1 cellular context compared by ENCODE assay signal in the genomic region with DNA sequence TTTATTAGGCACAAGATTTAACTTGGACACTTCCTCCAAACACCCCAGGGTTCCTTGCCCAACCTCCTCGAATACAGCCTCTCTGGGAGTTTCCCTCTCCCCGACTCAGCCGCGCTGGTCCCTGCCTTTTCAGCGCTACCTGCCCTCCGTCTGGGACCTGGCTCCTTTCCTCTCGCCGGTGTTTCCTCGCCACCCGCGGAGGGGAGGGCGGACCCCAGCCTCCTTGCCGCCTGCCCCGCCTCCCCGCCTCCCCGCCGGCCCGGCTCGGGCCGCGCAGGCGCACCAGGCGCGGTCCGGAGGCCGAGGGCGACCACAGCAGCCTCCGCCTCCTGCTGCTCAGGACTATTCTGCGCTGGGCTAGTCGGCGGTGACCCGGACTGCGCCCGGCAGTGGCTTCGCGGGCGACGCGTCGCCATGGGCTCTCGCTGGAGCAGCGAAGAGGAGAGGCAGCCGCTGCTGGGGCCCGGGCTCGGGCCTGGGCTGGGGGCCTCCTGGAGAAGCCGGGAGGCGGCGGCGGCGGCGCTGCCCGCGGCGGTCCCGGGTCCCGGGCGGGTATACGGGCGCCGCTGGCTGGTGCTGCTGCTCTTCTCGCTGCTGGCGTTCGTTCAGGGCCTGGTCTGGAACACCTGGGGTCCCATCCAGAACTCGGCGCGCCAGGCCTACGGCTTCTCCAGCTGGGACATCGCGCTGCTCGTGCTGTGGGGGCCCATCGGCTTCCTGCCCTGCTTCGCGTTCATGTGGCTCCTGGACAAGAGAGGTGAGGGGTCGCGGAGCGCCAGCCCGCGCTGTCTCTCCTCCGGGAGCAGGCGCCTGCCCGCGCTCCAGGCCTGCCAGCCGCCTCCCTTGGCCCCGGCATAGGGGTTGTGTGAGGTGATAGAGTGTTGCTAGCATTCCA.
TF ChIP-seq lines count a peak whose summit lies in the region.

A gene with protein sequence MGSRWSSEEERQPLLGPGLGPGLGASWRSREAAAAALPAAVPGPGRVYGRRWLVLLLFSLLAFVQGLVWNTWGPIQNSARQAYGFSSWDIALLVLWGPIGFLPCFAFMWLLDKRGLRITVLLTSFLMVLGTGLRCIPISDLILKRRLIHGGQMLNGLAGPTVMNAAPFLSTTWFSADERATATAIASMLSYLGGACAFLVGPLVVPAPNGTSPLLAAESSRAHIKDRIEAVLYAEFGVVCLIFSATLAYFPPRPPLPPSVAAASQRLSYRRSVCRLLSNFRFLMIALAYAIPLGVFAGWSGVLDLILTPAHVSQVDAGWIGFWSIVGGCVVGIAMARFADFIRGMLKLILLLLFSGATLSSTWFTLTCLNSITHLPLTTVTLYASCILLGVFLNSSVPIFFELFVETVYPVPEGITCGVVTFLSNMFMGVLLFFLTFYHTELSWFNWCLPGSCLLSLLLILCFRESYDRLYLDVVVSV (plus strand): TSS at position 291 of the 895 bp plus-strand sequence. CDS start 124 bp downstream, at position 415.

TF ChIP-seq in GM12878, 131 proteins besides CTCF, POLR2A, EP300 and RAD21 (continues in another document):
- TF ChIP-seq, protein P1, sequence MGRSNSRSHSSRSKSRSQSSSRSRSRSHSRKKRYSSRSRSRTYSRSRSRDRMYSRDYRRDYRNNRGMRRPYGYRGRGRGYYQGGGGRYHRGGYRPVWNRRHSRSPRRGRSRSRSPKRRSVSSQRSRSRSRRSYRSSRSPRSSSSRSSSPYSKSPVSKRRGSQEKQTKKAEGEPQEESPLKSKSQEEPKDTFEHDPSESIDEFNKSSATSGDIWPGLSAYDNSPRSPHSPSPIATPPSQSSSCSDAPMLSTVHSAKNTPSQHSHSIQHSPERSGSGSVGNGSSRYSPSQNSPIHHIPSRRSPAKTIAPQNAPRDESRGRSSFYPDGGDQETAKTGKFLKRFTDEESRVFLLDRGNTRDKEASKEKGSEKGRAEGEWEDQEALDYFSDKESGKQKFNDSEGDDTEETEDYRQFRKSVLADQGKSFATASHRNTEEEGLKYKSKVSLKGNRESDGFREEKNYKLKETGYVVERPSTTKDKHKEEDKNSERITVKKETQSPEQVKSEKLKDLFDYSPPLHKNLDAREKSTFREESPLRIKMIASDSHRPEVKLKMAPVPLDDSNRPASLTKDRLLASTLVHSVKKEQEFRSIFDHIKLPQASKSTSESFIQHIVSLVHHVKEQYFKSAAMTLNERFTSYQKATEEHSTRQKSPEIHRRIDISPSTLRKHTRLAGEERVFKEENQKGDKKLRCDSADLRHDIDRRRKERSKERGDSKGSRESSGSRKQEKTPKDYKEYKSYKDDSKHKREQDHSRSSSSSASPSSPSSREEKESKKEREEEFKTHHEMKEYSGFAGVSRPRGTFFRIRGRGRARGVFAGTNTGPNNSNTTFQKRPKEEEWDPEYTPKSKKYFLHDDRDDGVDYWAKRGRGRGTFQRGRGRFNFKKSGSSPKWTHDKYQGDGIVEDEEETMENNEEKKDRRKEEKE (IDR thresholded peaks at IDR 0.05): no peak; the same call in 1 of the 2 replicates
- TF ChIP-seq POU2F2 (IDR thresholded peaks at IDR 0.05; ENCODE audit: borderline replicate concordance, low read depth, low read length): peak; percentile 32; the same call in 1 of the 3 replicates
- peak; percentile 53; the same call in 1 of the 2 replicates for TF ChIP-seq LARP7 (IDR thresholded peaks at IDR 0.05)
- no peak for TF ChIP-seq SUZ12 (IDR thresholded peaks at IDR 0.05; ENCODE audit: unreplicated experiment)
- TF ChIP-seq NBN (IDR thresholded peaks at IDR 0.05): 0 out of 2 replicates have a peak, but pooled peaks have one; percentile 24
- TF ChIP-seq SREBF2 (IDR thresholded peaks at IDR 0.05; ENCODE audit: low read length): no peak
- no peak for TF ChIP-seq NFIC (IDR thresholded peaks at IDR 0.05; ENCODE audit: low read depth, low read length)
- TF ChIP-seq ATF7 (IDR thresholded peaks at IDR 0.05; ENCODE audit: low read depth): 0 out of 2 replicates have a peak, but pooled peaks have one; percentile 7
- TF ChIP-seq SREBF1 (IDR thresholded peaks at IDR 0.05; ENCODE audit: low read length): no peak
- TF ChIP-seq, protein P2, sequence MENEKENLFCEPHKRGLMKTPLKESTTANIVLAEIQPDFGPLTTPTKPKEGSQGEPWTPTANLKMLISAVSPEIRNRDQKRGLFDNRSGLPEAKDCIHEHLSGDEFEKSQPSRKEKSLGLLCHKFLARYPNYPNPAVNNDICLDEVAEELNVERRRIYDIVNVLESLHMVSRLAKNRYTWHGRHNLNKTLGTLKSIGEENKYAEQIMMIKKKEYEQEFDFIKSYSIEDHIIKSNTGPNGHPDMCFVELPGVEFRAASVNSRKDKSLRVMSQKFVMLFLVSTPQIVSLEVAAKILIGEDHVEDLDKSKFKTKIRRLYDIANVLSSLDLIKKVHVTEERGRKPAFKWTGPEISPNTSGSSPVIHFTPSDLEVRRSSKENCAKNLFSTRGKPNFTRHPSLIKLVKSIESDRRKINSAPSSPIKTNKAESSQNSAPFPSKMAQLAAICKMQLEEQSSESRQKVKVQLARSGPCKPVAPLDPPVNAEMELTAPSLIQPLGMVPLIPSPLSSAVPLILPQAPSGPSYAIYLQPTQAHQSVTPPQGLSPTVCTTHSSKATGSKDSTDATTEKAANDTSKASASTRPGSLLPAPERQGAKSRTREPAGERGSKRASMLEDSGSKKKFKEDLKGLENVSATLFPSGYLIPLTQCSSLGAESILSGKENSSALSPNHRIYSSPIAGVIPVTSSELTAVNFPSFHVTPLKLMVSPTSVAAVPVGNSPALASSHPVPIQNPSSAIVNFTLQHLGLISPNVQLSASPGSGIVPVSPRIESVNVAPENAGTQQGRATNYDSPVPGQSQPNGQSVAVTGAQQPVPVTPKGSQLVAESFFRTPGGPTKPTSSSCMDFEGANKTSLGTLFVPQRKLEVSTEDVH (IDR thresholded peaks at IDR 0.05; ENCODE audit: low read depth, partially characterized antibody): no peak
- TF ChIP-seq MYC (IDR thresholded peaks at IDR 0.05; ENCODE audit: insufficient read depth, insufficient read length, insufficient replicate concordance, low read length, severe bottlenecking): peak; percentile 38
- 0 out of 2 replicates have a peak, but pooled peaks have one; percentile 23 for TF ChIP-seq ZNF24 (IDR thresholded peaks at IDR 0.05)
- no peak for TF ChIP-seq GABPA (IDR thresholded peaks at IDR 0.05; ENCODE audit: low read depth)
- TF ChIP-seq DPF2 (IDR thresholded peaks at IDR 0.05): peak; percentile 75
- TF ChIP-seq ETV6 (conservative IDR thresholded peaks at IDR 0.05 in 1 of 2, IDR thresholded peaks at IDR 0.05 in 1 of 2; ENCODE audit: borderline replicate concordance in 1 of 2, low read depth in 1 of 2): no peak
- TF ChIP-seq CREM (IDR thresholded peaks at IDR 0.05; ENCODE audit: low read depth): no peak
- TF ChIP-seq, protein P3, sequence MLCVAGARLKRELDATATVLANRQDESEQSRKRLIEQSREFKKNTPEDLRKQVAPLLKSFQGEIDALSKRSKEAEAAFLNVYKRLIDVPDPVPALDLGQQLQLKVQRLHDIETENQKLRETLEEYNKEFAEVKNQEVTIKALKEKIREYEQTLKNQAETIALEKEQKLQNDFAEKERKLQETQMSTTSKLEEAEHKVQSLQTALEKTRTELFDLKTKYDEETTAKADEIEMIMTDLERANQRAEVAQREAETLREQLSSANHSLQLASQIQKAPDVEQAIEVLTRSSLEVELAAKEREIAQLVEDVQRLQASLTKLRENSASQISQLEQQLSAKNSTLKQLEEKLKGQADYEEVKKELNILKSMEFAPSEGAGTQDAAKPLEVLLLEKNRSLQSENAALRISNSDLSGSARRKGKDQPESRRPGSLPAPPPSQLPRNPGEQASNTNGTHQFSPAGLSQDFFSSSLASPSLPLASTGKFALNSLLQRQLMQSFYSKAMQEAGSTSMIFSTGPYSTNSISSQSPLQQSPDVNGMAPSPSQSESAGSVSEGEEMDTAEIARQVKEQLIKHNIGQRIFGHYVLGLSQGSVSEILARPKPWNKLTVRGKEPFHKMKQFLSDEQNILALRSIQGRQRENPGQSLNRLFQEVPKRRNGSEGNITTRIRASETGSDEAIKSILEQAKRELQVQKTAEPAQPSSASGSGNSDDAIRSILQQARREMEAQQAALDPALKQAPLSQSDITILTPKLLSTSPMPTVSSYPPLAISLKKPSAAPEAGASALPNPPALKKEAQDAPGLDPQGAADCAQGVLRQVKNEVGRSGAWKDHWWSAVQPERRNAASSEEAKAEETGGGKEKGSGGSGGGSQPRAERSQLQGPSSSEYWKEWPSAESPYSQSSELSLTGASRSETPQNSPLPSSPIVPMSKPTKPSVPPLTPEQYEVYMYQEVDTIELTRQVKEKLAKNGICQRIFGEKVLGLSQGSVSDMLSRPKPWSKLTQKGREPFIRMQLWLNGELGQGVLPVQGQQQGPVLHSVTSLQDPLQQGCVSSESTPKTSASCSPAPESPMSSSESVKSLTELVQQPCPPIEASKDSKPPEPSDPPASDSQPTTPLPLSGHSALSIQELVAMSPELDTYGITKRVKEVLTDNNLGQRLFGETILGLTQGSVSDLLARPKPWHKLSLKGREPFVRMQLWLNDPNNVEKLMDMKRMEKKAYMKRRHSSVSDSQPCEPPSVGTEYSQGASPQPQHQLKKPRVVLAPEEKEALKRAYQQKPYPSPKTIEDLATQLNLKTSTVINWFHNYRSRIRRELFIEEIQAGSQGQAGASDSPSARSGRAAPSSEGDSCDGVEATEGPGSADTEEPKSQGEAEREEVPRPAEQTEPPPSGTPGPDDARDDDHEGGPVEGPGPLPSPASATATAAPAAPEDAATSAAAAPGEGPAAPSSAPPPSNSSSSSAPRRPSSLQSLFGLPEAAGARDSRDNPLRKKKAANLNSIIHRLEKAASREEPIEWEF (IDR thresholded peaks at IDR 0.05; ENCODE audit: insufficient replicate concordance, low read depth, low read length): no peak
- 0 out of 2 replicates have a peak, but pooled peaks have one; percentile 78 for TF ChIP-seq SMARCA5 (IDR thresholded peaks at IDR 0.05)
- no peak for TF ChIP-seq NR2C1 (IDR thresholded peaks at IDR 0.05)
- TF ChIP-seq TCF7 (IDR thresholded peaks at IDR 0.05; ENCODE audit: borderline replicate concordance): no peak
- TF ChIP-seq KAT2A (conservative IDR thresholded peaks at IDR 0.05; ENCODE audit: control insufficient read depth, low read depth, low read length): no peak
- TF ChIP-seq MXI1 (IDR thresholded peaks at IDR 0.05; ENCODE audit: low read depth, low read length): 0 out of 2 replicates have a peak, but pooled peaks have one; percentile 54
- no peak for TF ChIP-seq STAT1 (conservative IDR thresholded peaks at IDR 0.05)
- peak; percentile 74 for TF ChIP-seq NRF1 (conservative IDR thresholded peaks at IDR 0.05; ENCODE audit: low read depth, low read length)
- 0 out of 2 replicates have a peak, but pooled peaks have one; percentile 22 for TF ChIP-seq TAF1 (IDR thresholded peaks at IDR 0.05; ENCODE audit: borderline replicate concordance, low read depth, low read length)
- TF ChIP-seq, protein P4, sequence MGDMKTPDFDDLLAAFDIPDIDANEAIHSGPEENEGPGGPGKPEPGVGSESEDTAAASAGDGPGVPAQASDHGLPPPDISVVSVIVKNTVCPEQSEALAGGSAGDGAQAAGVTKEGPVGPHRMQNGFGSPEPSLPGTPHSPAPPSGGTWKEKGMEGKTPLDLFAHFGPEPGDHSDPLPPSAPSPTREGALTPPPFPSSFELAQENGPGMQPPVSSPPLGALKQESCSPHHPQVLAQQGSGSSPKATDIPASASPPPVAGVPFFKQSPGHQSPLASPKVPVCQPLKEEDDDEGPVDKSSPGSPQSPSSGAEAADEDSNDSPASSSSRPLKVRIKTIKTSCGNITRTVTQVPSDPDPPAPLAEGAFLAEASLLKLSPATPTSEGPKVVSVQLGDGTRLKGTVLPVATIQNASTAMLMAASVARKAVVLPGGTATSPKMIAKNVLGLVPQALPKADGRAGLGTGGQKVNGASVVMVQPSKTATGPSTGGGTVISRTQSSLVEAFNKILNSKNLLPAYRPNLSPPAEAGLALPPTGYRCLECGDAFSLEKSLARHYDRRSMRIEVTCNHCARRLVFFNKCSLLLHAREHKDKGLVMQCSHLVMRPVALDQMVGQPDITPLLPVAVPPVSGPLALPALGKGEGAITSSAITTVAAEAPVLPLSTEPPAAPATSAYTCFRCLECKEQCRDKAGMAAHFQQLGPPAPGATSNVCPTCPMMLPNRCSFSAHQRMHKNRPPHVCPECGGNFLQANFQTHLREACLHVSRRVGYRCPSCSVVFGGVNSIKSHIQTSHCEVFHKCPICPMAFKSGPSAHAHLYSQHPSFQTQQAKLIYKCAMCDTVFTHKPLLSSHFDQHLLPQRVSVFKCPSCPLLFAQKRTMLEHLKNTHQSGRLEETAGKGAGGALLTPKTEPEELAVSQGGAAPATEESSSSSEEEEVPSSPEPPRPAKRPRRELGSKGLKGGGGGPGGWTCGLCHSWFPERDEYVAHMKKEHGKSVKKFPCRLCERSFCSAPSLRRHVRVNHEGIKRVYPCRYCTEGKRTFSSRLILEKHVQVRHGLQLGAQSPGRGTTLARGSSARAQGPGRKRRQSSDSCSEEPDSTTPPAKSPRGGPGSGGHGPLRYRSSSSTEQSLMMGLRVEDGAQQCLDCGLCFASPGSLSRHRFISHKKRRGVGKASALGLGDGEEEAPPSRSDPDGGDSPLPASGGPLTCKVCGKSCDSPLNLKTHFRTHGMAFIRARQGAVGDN (IDR thresholded peaks at IDR 0.05): peak; percentile 82
- TF ChIP-seq IKZF2 (IDR thresholded peaks at IDR 0.05): 0 out of 4 replicates have a peak, but pooled peaks of 1 of the 2 experiments have one; percentile 12
- TF ChIP-seq BCL11A (IDR thresholded peaks at IDR 0.05; ENCODE audit: low read depth, low read length): no peak
- TF ChIP-seq NFXL1 (IDR thresholded peaks at IDR 0.05; ENCODE audit: borderline replicate concordance): 0 out of 2 replicates have a peak, but pooled peaks have one; percentile 41
- peak; percentile 16; the same call in 1 of the 2 replicates for TF ChIP-seq SIN3A (IDR thresholded peaks at IDR 0.05; ENCODE audit: low read depth, low read length)
- TF ChIP-seq KLF5 (IDR thresholded peaks at IDR 0.05; ENCODE audit: partially characterized antibody): peak; percentile 49
- no peak for TF ChIP-seq SUPT20H (IDR thresholded peaks at IDR 0.05; ENCODE audit: borderline replicate concordance, control insufficient read depth, low read depth, low read length)
- no peak for TF ChIP-seq CHD2 (IDR thresholded peaks at IDR 0.05; ENCODE audit: borderline replicate concordance, low read depth, low read length)
- TF ChIP-seq NR2F1 (conservative IDR thresholded peaks at IDR 0.05): peak; percentile 47; the same call in 1 of the 2 replicates
- peak; percentile 64; the same call in 1 of the 2 replicates for TF ChIP-seq POLR2AphosphoS5 (IDR thresholded peaks at IDR 0.05; ENCODE audit: low read length)
- no peak for TF ChIP-seq FOXM1 (IDR thresholded peaks at IDR 0.05; ENCODE audit: low read depth, low read length)
- peak; percentile 60; the same call in 1 of the 2 replicates for TF ChIP-seq ZSCAN29 (IDR thresholded peaks at IDR 0.05)
